In genomic region chr9:134930404-134930803, GRCh38 we compare ENCODE assay signal across 1 cellular context.
A peak's percentile ranks its signal among the peaks of the same experiment; 100 is the strongest.
TF ChIP-seq lines count a peak whose summit lies in the region.

No MANE protein-coding gene starts in this region.

TF ChIP-seq in GM12878, 131 proteins besides CTCF, POLR2A, EP300 and RAD21:
- no peak for TF ChIP-seq MYB (IDR thresholded peaks at IDR 0.05; ENCODE audit: borderline replicate concordance, low read depth, low read length)
- TF ChIP-seq POU2F2 (IDR thresholded peaks at IDR 0.05; ENCODE audit: borderline replicate concordance, low read depth, low read length) = peak; percentile 95
- TF ChIP-seq PRDM15 (CRISPR knock-in tag; IDR thresholded peaks at IDR 0.05) = no peak
- TF ChIP-seq RAD51 (IDR thresholded peaks at IDR 0.05) = no peak
- peak; percentile 69; the same call in 1 of the 2 replicates for TF ChIP-seq MEF2A (IDR thresholded peaks at IDR 0.05; ENCODE audit: insufficient read depth, low read depth, low read length)
- TF ChIP-seq BACH1 (IDR thresholded peaks at IDR 0.05; ENCODE audit: borderline replicate concordance) = no peak
- TF ChIP-seq KLF5 (IDR thresholded peaks at IDR 0.05; ENCODE audit: partially characterized antibody) = no peak
- TF ChIP-seq MTA3 (IDR thresholded peaks at IDR 0.05; ENCODE audit: borderline replicate concordance, low read length) = peak; percentile 41; the same call in 1 of the 2 replicates
- no peak for TF ChIP-seq CHD1 (IDR thresholded peaks at IDR 0.05; ENCODE audit: low read depth, low read length)
- TF ChIP-seq, protein P1, sequence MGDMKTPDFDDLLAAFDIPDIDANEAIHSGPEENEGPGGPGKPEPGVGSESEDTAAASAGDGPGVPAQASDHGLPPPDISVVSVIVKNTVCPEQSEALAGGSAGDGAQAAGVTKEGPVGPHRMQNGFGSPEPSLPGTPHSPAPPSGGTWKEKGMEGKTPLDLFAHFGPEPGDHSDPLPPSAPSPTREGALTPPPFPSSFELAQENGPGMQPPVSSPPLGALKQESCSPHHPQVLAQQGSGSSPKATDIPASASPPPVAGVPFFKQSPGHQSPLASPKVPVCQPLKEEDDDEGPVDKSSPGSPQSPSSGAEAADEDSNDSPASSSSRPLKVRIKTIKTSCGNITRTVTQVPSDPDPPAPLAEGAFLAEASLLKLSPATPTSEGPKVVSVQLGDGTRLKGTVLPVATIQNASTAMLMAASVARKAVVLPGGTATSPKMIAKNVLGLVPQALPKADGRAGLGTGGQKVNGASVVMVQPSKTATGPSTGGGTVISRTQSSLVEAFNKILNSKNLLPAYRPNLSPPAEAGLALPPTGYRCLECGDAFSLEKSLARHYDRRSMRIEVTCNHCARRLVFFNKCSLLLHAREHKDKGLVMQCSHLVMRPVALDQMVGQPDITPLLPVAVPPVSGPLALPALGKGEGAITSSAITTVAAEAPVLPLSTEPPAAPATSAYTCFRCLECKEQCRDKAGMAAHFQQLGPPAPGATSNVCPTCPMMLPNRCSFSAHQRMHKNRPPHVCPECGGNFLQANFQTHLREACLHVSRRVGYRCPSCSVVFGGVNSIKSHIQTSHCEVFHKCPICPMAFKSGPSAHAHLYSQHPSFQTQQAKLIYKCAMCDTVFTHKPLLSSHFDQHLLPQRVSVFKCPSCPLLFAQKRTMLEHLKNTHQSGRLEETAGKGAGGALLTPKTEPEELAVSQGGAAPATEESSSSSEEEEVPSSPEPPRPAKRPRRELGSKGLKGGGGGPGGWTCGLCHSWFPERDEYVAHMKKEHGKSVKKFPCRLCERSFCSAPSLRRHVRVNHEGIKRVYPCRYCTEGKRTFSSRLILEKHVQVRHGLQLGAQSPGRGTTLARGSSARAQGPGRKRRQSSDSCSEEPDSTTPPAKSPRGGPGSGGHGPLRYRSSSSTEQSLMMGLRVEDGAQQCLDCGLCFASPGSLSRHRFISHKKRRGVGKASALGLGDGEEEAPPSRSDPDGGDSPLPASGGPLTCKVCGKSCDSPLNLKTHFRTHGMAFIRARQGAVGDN (IDR thresholded peaks at IDR 0.05) = no peak
- peak; percentile 35; the same call in 1 of the 2 replicates for TF ChIP-seq CREB1 (IDR thresholded peaks at IDR 0.05; ENCODE audit: low read depth)
- TF ChIP-seq TCF12 (IDR thresholded peaks at IDR 0.05; ENCODE audit: low read depth, low read length) = peak; percentile 57; the same call in 1 of the 2 replicates
- peak; percentile 68; the same call in 1 of the 2 replicates for TF ChIP-seq TCF3 (IDR thresholded peaks at IDR 0.05; ENCODE audit: borderline replicate concordance, insufficient read depth, low read depth, low read length)
- TF ChIP-seq HDGF (IDR thresholded peaks at IDR 0.05) = no peak
- peak; percentile 92 to 93 for TF ChIP-seq BHLHE40 (IDR thresholded peaks at IDR 0.05; ENCODE audit: borderline replicate concordance in 1 of 2, low read depth in 2 of 2, low read length in 1 of 2)
- TF ChIP-seq YBX1 (IDR thresholded peaks at IDR 0.05) = no peak
- no peak for TF ChIP-seq PAX8 (IDR thresholded peaks at IDR 0.05)
- TF ChIP-seq, protein P2, sequence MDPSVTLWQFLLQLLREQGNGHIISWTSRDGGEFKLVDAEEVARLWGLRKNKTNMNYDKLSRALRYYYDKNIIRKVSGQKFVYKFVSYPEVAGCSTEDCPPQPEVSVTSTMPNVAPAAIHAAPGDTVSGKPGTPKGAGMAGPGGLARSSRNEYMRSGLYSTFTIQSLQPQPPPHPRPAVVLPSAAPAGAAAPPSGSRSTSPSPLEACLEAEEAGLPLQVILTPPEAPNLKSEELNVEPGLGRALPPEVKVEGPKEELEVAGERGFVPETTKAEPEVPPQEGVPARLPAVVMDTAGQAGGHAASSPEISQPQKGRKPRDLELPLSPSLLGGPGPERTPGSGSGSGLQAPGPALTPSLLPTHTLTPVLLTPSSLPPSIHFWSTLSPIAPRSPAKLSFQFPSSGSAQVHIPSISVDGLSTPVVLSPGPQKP (IDR thresholded peaks at IDR 0.05; ENCODE audit: low read depth, low read length) = no peak
- TF ChIP-seq EZH2 (IDR thresholded peaks at IDR 0.05; ENCODE audit: borderline replicate concordance, control insufficient read depth, low read depth, low read length) = no peak
- TF ChIP-seq, protein P3, sequence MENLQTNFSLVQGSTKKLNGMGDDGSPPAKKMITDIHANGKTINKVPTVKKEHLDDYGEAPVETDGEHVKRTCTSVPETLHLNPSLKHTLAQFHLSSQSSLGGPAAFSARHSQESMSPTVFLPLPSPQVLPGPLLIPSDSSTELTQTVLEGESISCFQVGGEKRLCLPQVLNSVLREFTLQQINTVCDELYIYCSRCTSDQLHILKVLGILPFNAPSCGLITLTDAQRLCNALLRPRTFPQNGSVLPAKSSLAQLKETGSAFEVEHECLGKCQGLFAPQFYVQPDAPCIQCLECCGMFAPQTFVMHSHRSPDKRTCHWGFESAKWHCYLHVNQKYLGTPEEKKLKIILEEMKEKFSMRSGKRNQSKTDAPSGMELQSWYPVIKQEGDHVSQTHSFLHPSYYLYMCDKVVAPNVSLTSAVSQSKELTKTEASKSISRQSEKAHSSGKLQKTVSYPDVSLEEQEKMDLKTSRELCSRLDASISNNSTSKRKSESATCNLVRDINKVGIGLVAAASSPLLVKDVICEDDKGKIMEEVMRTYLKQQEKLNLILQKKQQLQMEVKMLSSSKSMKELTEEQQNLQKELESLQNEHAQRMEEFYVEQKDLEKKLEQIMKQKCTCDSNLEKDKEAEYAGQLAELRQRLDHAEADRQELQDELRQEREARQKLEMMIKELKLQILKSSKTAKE (IDR thresholded peaks at IDR 0.05; ENCODE audit: low read depth, poor library complexity, severe bottlenecking) = no peak
